Comparison of ENCODE assay signal across 8 cellular contexts in the genomic region with DNA sequence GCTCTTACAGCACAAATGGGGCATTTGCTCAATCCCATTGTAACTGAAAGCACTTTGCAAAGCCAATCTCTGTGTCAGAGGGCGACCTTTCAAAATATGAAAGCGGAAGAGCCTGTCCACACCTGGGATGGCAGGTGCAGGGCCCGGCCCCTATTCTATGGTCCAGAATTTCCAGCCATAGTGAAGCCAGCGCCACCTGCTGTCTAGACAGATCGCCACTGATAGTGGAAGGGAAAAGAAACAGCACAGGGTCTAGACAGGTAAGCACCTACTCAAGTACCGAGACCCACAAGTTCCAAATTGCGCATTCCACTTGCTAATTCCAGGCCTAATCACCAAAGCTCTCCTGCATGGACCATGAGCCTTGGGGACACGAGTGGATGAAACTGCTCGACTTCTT.
DNase-seq lines count a peak whose midpoint lies in the region; ATAC-seq lines count a peak whose summit lies in the region.

No MANE protein-coding gene starts in this region.

- peak; percentile 70 for DNase-seq in ELF-1 (ENCODE audit: low read depth, low spot score)
- peak; percentile 51 for DNase-seq in SW480 (ENCODE audit: low spot score)
- peak; percentile 45 for DNase-seq in kidney tubule cell (ENCODE audit: low spot score)
- DNase-seq in activated effector memory CD4-positive, alpha-beta T cell treated with anti-CD3 and anti-CD28 coated beads, Interleukin-2, amount 50 U/mL, for 16 hours = no peak
- no peak for DNase-seq in globus pallidus (ENCODE audit: low spot score)
- DNase-seq in NCI-H2171 treated with DMSO at 0.1 percent for 48 hours (lab: John Stamatoyannopoulos, UW) = no peak

- ATAC-seq in GM21786 (IDR thresholded peaks at IDR 0.05; ENCODE audit: unreplicated experiment) (peak; percentile 55), GM21723 (IDR thresholded peaks at IDR 0.05; ENCODE audit: unreplicated experiment) (no peak)

Comparison
In these comparisons a context has a peak if more than half of its experiments do, and no peak if none do; other contexts are left out.
1. DNase-seq: peak in ELF-1 (single experiment), SW480 (single experiment) and kidney tubule cell (single experiment); none in activated effector memory CD4-positive, alpha-beta T cell treated with anti-CD3 and anti-CD28 coated beads, Interleukin-2, amount 50 U/mL, for 16 hours (single experiment), globus pallidus (single experiment) and NCI-H2171 treated with DMSO at 0.1 percent for 48 hours (single experiment).